Comparison of ENCODE assay signal across 1 cellular context in genomic region chr3:187022403-187023029, GRCh38.
TF ChIP-seq lines count a peak whose summit lies in the region.

No MANE protein-coding gene starts in this region.

TF ChIP-seq in K562, 482 proteins besides CTCF, POLR2A, EP300 and RAD21 (continued from another document and continues in another):
- TF ChIP-seq MEF2A (IDR thresholded peaks at IDR 0.05; ENCODE audit: control insufficient read depth, low read depth, low read length) (peak; percentile 55; the same call in 1 of the 2 replicates), HNRNPUL1 (IDR thresholded peaks at IDR 0.05; ENCODE audit: low read length) (no peak), SOX6 (IDR thresholded peaks at IDR 0.05) (peak; percentile 98), ZNF318 (IDR thresholded peaks at IDR 0.05; ENCODE audit: borderline replicate concordance in 1 of 2, low read depth in 1 of 2) (no peak), DLX4 (CRISPR knock-in tag; IDR thresholded peaks at IDR 0.05) (no peak), HDAC2 (IDR thresholded peaks at IDR 0.05) (peak; percentile 94), ZNF592 (IDR thresholded peaks at IDR 0.05) (0 out of 2 replicates have a peak, but pooled peaks have one; percentile 47), RCOR1 (IDR thresholded peaks at IDR 0.05; ENCODE audit: borderline replicate concordance in 1 of 2, low read depth in 2 of 2, low read length in 2 of 2) (peak; percentile 79 to 98; a peak in 3 of 4 replicates), MTA1 (IDR thresholded peaks at IDR 0.05; ENCODE audit: borderline replicate concordance) (peak; percentile 90), PHB2 (IDR thresholded peaks at IDR 0.05; ENCODE audit: low read depth) (peak; percentile 93), ZNF146 (CRISPR knock-in tag; IDR thresholded peaks at IDR 0.05; ENCODE audit: unreplicated experiment) (peak; percentile 8), ZBTB8A (IDR thresholded peaks at IDR 0.05; ENCODE audit: partially characterized antibody) (no peak), ZNF384 (IDR thresholded peaks at IDR 0.05; ENCODE audit: low read depth, low read length) (0 out of 2 replicates have a peak, but pooled peaks have one; percentile 13), SETDB1 (IDR thresholded peaks at IDR 0.05; ENCODE audit: low read length) (no peak), TFAP4 (CRISPR knock-in tag; IDR thresholded peaks at IDR 0.05; ENCODE audit: borderline replicate concordance) (0 out of 2 replicates have a peak, but pooled peaks have one; percentile 26), CCNT2 (IDR thresholded peaks at IDR 0.05; ENCODE audit: borderline replicate concordance, extremely low read depth, insufficient read length, low read depth, low read length) (peak; percentile 99), SNAPC5 (CRISPR knock-in tag; IDR thresholded peaks at IDR 0.05) (no peak), HDAC1 (IDR thresholded peaks at IDR 0.05) (peak; percentile 20 to 88; a peak in 2 of 4 replicates), ZNF668 (CRISPR knock-in tag; IDR thresholded peaks at IDR 0.05) (peak; percentile 50; the same call in 1 of the 2 replicates), CC2D1A (IDR thresholded peaks at IDR 0.05) (peak; percentile 97), CREB3L1 (IDR thresholded peaks at IDR 0.05; ENCODE audit: borderline replicate concordance, low read depth) (no peak), CUX1 (CRISPR knock-in tag; IDR thresholded peaks at IDR 0.05) (peak; percentile 69; the same call in 1 of the 2 replicates), FOSL1 (tag; conservative IDR thresholded peaks at IDR 0.05) (peak; percentile 74), NFATC3 (IDR thresholded peaks at IDR 0.05) (0 out of 2 replicates have a peak, but pooled peaks have one; percentile 43), MYC (IDR thresholded peaks at IDR 0.05; ENCODE audit: low read depth, low read length) (0 out of 2 replicates have a peak, but pooled peaks have one; percentile 23), MYC (CRISPR knock-in tag; IDR thresholded peaks at IDR 0.05; ENCODE audit: borderline replicate concordance, low read depth) (no peak), NR2C1 (IDR thresholded peaks at IDR 0.05) (no peak), NR2C1 (tag; IDR thresholded peaks at IDR 0.05) (peak; percentile 62), TOE1 (IDR thresholded peaks at IDR 0.05; ENCODE audit: borderline replicate concordance) (peak; percentile 50; the same call in 1 of the 2 replicates), TOE1 (CRISPR knock-in tag; IDR thresholded peaks at IDR 0.05; ENCODE audit: borderline replicate concordance, low read depth) (no peak)
